ENCODE assay signal across 7 cellular contexts in the genomic region with DNA sequence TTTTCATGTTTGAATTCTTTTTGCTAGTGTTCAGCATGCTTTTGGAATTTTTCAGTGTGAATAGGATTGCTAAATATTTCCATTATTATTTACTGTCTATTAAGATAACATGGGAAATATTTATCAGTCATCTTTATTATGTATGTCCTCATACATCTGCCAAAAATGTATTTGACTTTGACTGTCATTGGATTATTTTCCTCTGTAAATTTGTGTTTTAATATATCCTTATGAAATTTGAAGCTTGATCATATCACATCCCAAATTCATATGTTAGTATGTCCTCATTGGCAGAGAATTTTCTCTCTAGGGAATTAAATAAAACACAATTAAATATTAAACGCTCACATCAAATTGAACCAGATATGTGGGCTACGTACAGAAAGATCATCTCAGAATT.
"Had no signal": no experiment of that assay in that cellular context is flagged by ENCODE, and none has a peak within 500 bp of the region (broad histone marks: within the 10 kb centered on the region; RNA-seq: fewer than 3 reads in every experiment).

No MANE protein-coding gene starts in this region.

- ATAC-seq: GM12878 had no signal

- DNase-seq: GDM1, GF-D8 had no signal

- H3K4me3 ChIP-seq: GM12878 had no signal

- FAIRE-seq: GM12878, GM12891, GM12892, GM18507, GM19239 had no signal
